ENCODE assay signal across 1 cellular context in genomic region chr2:144516417-144516980, GRCh38.
TF ChIP-seq lines count a peak whose summit lies in the region.

No MANE protein-coding gene starts in this region.

TF ChIP-seq in K562, 482 proteins besides CTCF, POLR2A, EP300 and RAD21:
- TF ChIP-seq E4F1 (CRISPR knock-in tag; IDR thresholded peaks at IDR 0.05; ENCODE audit: borderline replicate concordance) (no peak), AFF1 (IDR thresholded peaks at IDR 0.05; ENCODE audit: low read depth in 1 of 2, partially characterized antibody in 2 of 2) (peak; percentile 55 to 75), ZBTB7A (IDR thresholded peaks at IDR 0.05; ENCODE audit: borderline replicate concordance, control insufficient read depth, low read depth, low read length) (0 out of 2 replicates have a peak, but pooled peaks have one; percentile 17), ZNF668 (CRISPR knock-in tag; IDR thresholded peaks at IDR 0.05) (no peak), ZNF740 (CRISPR knock-in tag; IDR thresholded peaks at IDR 0.05) (no peak), ZNF740 (tag; IDR thresholded peaks at IDR 0.05) (peak in 1 of 2 experiments; percentile 13; a peak in 1 of 4 replicates), SIN3A (IDR thresholded peaks at IDR 0.05; ENCODE audit: borderline replicate concordance in 2 of 2, control insufficient read depth in 1 of 2, low read depth in 2 of 2, low read length in 2 of 2) (0 out of 4 replicates have a peak, but pooled peaks of 1 of the 2 experiments have one; percentile 23), HEY1 (CRISPR knock-in tag; IDR thresholded peaks at IDR 0.05; ENCODE audit: borderline replicate concordance) (no peak), TAF1 (IDR thresholded peaks at IDR 0.05; ENCODE audit: control insufficient read depth, extremely low read depth, insufficient read depth, low read length, severe bottlenecking) (peak; percentile 43), TCF7 (IDR thresholded peaks at IDR 0.05; ENCODE audit: borderline replicate concordance) (no peak), MCM2 (IDR thresholded peaks at IDR 0.05; ENCODE audit: low read depth) (no peak), PTBP1 (IDR thresholded peaks at IDR 0.05; ENCODE audit: low read depth, low read length) (0 out of 2 replicates have a peak, but pooled peaks have one; percentile 26), POLR2AphosphoS2 (IDR thresholded peaks at IDR 0.05; ENCODE audit: low read length) (no peak), ARID3B (CRISPR knock-in tag; IDR thresholded peaks at IDR 0.05; ENCODE audit: borderline replicate concordance) (no peak), SUPT5H (IDR thresholded peaks at IDR 0.05) (peak; percentile 50; the same call in 1 of the 2 replicates), TRIM28 (IDR thresholded peaks at IDR 0.05) (no peak), EGR1 (conservative IDR thresholded peaks at IDR 0.05) (peak; percentile 38), MLLT1 (IDR thresholded peaks at IDR 0.05) (peak; percentile 91 to 95; a peak in 3 of 4 replicates), LARP7 (IDR thresholded peaks at IDR 0.05) (no peak), HMGN3 (IDR thresholded peaks at IDR 0.05; ENCODE audit: borderline replicate concordance, extremely low read depth, insufficient read length, low read depth, low read length) (no peak), ZBTB40 (IDR thresholded peaks at IDR 0.05) (no peak), ZBTB40 (CRISPR knock-in tag; IDR thresholded peaks at IDR 0.05) (no peak), NFRKB (IDR thresholded peaks at IDR 0.05; ENCODE audit: low read depth) (peak; percentile 52; the same call in 1 of the 2 replicates), E2F4 (CRISPR knock-in tag; IDR thresholded peaks at IDR 0.05; ENCODE audit: low read depth) (no peak), PYGO2 (tag; IDR thresholded peaks at IDR 0.05) (no peak), UBTF (IDR thresholded peaks at IDR 0.05; ENCODE audit: borderline replicate concordance in 1 of 2, low read depth in 2 of 2, low read length in 2 of 2) (0 out of 4 replicates have a peak, but pooled peaks of 1 of the 2 experiments have one; percentile 32), SAFB2 (IDR thresholded peaks at IDR 0.05; ENCODE audit: borderline replicate concordance, low read depth, low read length, severe bottlenecking) (no peak)
